10 cellular contexts compared by ENCODE assay signal in the genomic region with DNA sequence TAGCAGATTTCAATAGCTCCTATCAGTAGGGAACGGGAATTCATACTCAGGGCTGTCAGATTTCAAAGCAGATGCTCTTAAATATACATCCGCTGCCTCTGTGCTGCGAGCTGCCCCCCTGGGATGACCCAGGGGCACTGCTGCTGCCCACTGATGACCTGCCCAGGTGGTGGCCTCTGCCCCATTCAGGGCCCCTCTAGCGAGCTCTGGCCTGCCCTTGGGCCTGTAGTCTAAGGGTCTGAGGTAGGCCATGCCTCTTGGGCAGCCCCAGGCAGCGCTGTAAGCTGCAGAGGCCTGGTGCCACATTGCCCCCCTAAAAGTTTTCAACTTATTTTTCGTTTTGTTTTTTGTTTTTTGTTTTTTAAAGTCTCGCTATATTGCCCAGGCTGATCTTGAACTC.
"Had no signal": no experiment of that assay in that cellular context is flagged by ENCODE, and none has a peak within 500 bp of the region (broad histone marks: within the 10 kb centered on the region; RNA-seq: fewer than 3 reads in every experiment).

No MANE protein-coding gene starts in this region.

- H3K36me3 Mint-ChIP-seq: activated naive CD4-positive, alpha-beta T cell treated with anti-CD3 and anti-CD28 coated beads, Interleukin-2, amount 50 U/mL, for 72 hours; natural killer cell treated with Interleukin-12 subunit alpha and Interleukin-12 subunit beta and Interleukin-15 and Interleukin-18, amount 100 ng/mL, for 72 hours had no signal

- ATAC-seq: effector memory CD8-positive, alpha-beta T cell had no signal

- H3K4me3 Mint-ChIP-seq: activated CD4-positive, alpha-beta T cell treated with anti-CD3 and anti-CD28 coated beads for 36 hours; effector memory CD8-positive, alpha-beta T cell; natural killer cell treated with Interleukin-12 subunit alpha and Interleukin-12 subunit beta and Interleukin-15 and Interleukin-18, amount 100 ng/mL, for 72 hours; stimulated activated naive CD8-positive, alpha-beta T cell treated with anti-CD3 and anti-CD28 coated beads, Interleukin-15, Interleukin-2, amounts not matched to agents 100 ng/mL and 50 ng/mL, for 24 hours; WTC11 had no signal

- H3K27me3 Mint-ChIP-seq: activated CD4-positive, alpha-beta T cell treated with anti-CD3 and anti-CD28 coated beads for 36 hours; effector memory CD8-positive, alpha-beta T cell; natural killer cell treated with Interleukin-12 subunit alpha and Interleukin-12 subunit beta and Interleukin-15 and Interleukin-18, amount 100 ng/mL, for 72 hours; progenitor cell of endocrine pancreas; stimulated activated naive CD8-positive, alpha-beta T cell treated with anti-CD3 and anti-CD28 coated beads, Interleukin-15, Interleukin-2, amounts not matched to agents 100 ng/mL and 50 ng/mL, for 24 hours had no signal

- H3K4me1 ChIP-seq: adrenal gland had no signal

- H3K27me3 ChIP-seq: adrenal gland, cardiac muscle cell had no signal

- H3K27ac ChIP-seq: adrenal gland, cardiac muscle cell had no signal

- H3K9me3 Mint-ChIP-seq: activated naive CD4-positive, alpha-beta T cell treated with anti-CD3 and anti-CD28 coated beads, Interleukin-2, amount 50 U/mL, for 72 hours; effector memory CD8-positive, alpha-beta T cell; natural killer cell treated with Interleukin-12 subunit alpha and Interleukin-12 subunit beta and Interleukin-15 and Interleukin-18, amount 100 ng/mL, for 72 hours; stimulated activated naive CD8-positive, alpha-beta T cell treated with anti-CD3 and anti-CD28 coated beads, Interleukin-15, Interleukin-2, amounts not matched to agents 100 ng/mL and 50 ng/mL, for 24 hours; WTC11 had no signal

- H3K27ac Mint-ChIP-seq: activated CD4-positive, alpha-beta T cell treated with anti-CD3 and anti-CD28 coated beads for 36 hours; effector memory CD8-positive, alpha-beta T cell; natural killer cell treated with Interleukin-12 subunit alpha and Interleukin-12 subunit beta and Interleukin-15 and Interleukin-18, amount 100 ng/mL, for 72 hours; stimulated activated naive CD8-positive, alpha-beta T cell treated with anti-CD3 and anti-CD28 coated beads, Interleukin-15, Interleukin-2, amounts not matched to agents 100 ng/mL and 50 ng/mL, for 24 hours; WTC11 had no signal

- H3K9me3 ChIP-seq: adrenal gland had no signal

- H3K4me1 Mint-ChIP-seq: activated CD4-positive, alpha-beta T cell treated with anti-CD3 and anti-CD28 coated beads for 36 hours; WTC11 had no signal

- H3K4me3 ChIP-seq: adrenal gland, cardiac muscle cell, lung had no signal
